16 cellular contexts compared by ENCODE assay signal in genomic region chr4:145755802-145756201, GRCh38.
DNase-seq lines count a peak whose midpoint lies in the region; TF ChIP-seq lines count a peak whose summit lies in the region.
"Had no signal": no experiment of that assay in that cellular context is flagged by ENCODE, and none has a peak within 500 bp of the region (broad histone marks: within the 10 kb centered on the region; RNA-seq: fewer than 3 reads in every experiment).

No MANE protein-coding gene starts in this region.

- no peaks in the 10 kb centered on the region for H3K9me2 ChIP-seq in GM23248 (ENCODE audit: insufficient read depth)

- no peaks in the 10 kb centered on the region for H3K27me3 ChIP-seq in GM23248 (replicated peaks; ENCODE audit: insufficient read depth)

- no peaks in the 10 kb centered on the region for H3K9me3 Mint-ChIP-seq in endothelial cell (ENCODE audit: unreplicated experiment)

- no peak overlapping the region for H3K4me3 Mint-ChIP-seq in endothelial cell (ENCODE audit: unreplicated experiment)
- H3K4me3 Mint-ChIP-seq: natural killer cell treated with Interleukin-12 subunit alpha and Interleukin-12 subunit beta and Interleukin-15 and Interleukin-18, amount 100 ng/mL, for 72 hours had no signal

- peaks cover 4% of the 10 kb centered on the region for H3K27me3 Mint-ChIP-seq in endothelial cell (ENCODE audit: unreplicated experiment)

- no peak for TF ChIP-seq CTCF in cardiac fibroblast (IDR thresholded peaks at IDR 0.05; ENCODE audit: low read depth, low read length)
- TF ChIP-seq CTCF in endothelial cell (IDR thresholded peaks at IDR 0.05; ENCODE audit: unreplicated experiment), result no peak

- peaks cover 11% of the 10 kb centered on the region for H3K36me3 Mint-ChIP-seq in endothelial cell (ENCODE audit: low read depth, unreplicated experiment)

- H3K36me3 ChIP-seq in GM23248 (ENCODE audit: low read depth), result peaks cover 15% of the 10 kb centered on the region; the same call in 1 of the 2 replicates

- no peaks in the 10 kb centered on the region for H3F3A ChIP-seq in GM23248 (ENCODE audit: insufficient read depth)

- no peak overlapping the region for H3K27ac Mint-ChIP-seq in endothelial cell (ENCODE audit: unreplicated experiment)

- in situ Hi-C loops in GM23248 (cut with MboI), result no loop called here

- no peak overlapping the region for H2AFZ ChIP-seq in GM23248

- no peaks in the 10 kb centered on the region for H3K9me3 ChIP-seq in GM23248 (ENCODE audit: low read depth)

- no peak overlapping the region for H3K4me3 ChIP-seq in GM23248
- H3K4me3 ChIP-seq in cardiac fibroblast (replicated peaks in 1 of 2; ENCODE audit: low read depth in 2 of 2, low read length in 2 of 2), result no peak overlapping the region
- H3K4me3 ChIP-seq: SK-N-MC, skin epidermis had no signal

- H3K79me2 ChIP-seq in GM23248 (ENCODE audit: insufficient read depth), result no peaks in the 10 kb centered on the region

- H3K9ac ChIP-seq in GM23248, result no peak overlapping the region

- H3K27ac ChIP-seq in GM23248, result no peak overlapping the region
- H3K27ac ChIP-seq: SK-N-MC, skin epidermis had no signal

- DNase-seq in GM23248 (peak; percentile 8), M059J (ENCODE audit: low read depth) (peak; percentile 9), cardiac fibroblast (ENCODE audit: low read depth in 2 of 2) (peak; percentile 9 to 48), pons (ENCODE audit: low spot score) (peak; percentile 27), endothelial cell (ENCODE audit: low spot score) (no peak), NCI-H187 (lab: John Stamatoyannopoulos, UW) (no peak), NCI-H2081 treated with DMSO at 0.1 percent for 48 hours (lab: John Stamatoyannopoulos, UW) (no peak)
- DNase-seq: activated CD8-positive, alpha-beta memory T cell treated with anti-CD3 and anti-CD28 coated beads, Interleukin-2, amount 50 U/mL, for 4 hours; activated naive CD4-positive, alpha-beta T cell treated with anti-CD3 and anti-CD28 coated beads, Interleukin-2, amount 50 U/mL, for 16 hours; GOT3; KG1; left cardiac atrium; NCI-H187 treated with DMSO at 0.1 percent for 48 hours had no signal

- WGBS in GM23248 (ENCODE audit: low coverage in 1 of 2, low lambda C conversion rate in 2 of 2, missing lambda C conversion rate in 2 of 2), 2 experiments, result 95 to 97% methylated on average over 2 of the region's 2 CpGs

- no peak overlapping the region for H3K4me2 ChIP-seq in GM23248 (ENCODE audit: unreplicated experiment)

- 0 out of 2 replicates have a peak, but pooled peaks cover 4% of the 10 kb centered on the region for H3K4me1 ChIP-seq in GM23248 (ENCODE audit: insufficient read depth)

- no peaks in the 10 kb centered on the region for H3K4me1 Mint-ChIP-seq in endothelial cell (ENCODE audit: unreplicated experiment)

- no peaks in the 10 kb centered on the region for H4K20me1 ChIP-seq in GM23248 (ENCODE audit: insufficient read depth)

Comparison
In these comparisons a context has a peak if more than half of its experiments do, and no peak if none do; other contexts are left out.
1. DNase-seq: peak in GM23248 (single experiment), M059J (single experiment), cardiac fibroblast (2 of 2) and pons (single experiment); none in endothelial cell (single experiment), NCI-H187 (0 of 2) and NCI-H2081 treated with DMSO at 0.1 percent for 48 hours (single experiment).